8 cellular contexts compared by ENCODE assay signal in the genomic region with DNA sequence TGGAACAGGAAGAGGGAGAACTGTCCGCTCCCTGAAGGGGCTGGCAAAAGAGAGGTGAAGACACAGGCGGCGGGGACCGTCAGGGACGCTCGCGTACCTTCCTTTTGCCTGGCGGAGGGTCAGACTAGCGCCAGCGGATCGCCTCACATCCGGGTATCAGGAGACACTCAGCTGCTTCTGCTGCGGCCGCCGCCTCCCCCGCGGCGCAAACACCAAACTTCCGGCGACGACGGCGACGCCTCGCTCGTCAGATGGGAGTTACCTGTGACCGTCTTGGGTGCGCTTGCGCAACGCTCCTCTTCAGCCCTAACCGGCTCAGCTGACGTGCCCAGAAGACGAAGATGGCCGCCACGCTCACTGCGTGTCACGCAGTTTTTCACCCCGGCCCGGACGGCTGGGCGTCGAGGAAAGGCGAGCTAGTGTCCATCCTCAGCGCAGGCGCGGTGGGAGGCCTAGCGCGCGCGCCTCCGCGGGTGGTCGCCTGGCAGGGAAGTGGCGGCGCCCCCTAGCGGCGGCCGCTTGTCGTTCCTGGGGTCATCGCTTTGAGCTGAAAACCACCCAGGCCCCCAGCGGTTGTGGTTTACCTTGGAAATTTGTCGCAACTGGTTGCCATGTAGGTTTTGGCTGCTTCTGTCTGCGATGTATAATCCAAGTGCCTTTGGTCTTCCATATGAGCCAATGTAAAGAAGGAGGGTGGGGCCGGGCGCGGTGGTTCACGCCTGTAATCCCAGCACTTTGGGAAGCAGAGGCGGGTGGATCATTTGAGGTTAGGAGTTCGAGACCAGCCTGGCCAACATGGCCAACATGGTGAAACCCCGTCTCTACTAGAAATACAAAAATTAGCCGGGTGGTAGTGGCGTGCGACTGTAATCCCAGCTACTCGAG. TPM values are rescaled to one million over a fixed set of nuclear protein-coding genes. Genes with fewer than 3 reads are reported as not detected.
A peak's percentile ranks its signal among the peaks of the same experiment; 100 is the strongest.
DNase-seq lines count a peak whose midpoint lies in the region; ATAC-seq and TF ChIP-seq lines count a peak whose summit lies in the region.

A gene with protein sequence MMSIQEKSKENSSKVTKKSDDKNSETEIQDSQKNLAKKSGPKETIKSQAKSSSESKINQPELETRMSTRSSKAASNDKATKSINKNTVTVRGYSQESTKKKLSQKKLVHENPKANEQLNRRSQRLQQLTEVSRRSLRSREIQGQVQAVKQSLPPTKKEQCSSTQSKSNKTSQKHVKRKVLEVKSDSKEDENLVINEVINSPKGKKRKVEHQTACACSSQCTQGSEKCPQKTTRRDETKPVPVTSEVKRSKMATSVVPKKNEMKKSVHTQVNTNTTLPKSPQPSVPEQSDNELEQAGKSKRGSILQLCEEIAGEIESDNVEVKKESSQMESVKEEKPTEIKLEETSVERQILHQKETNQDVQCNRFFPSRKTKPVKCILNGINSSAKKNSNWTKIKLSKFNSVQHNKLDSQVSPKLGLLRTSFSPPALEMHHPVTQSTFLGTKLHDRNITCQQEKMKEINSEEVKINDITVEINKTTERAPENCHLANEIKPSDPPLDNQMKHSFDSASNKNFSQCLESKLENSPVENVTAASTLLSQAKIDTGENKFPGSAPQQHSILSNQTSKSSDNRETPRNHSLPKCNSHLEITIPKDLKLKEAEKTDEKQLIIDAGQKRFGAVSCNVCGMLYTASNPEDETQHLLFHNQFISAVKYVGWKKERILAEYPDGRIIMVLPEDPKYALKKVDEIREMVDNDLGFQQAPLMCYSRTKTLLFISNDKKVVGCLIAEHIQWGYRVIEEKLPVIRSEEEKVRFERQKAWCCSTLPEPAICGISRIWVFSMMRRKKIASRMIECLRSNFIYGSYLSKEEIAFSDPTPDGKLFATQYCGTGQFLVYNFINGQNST (minus strand): TSS at position 179 of the 885 bp plus-strand sequence. CDS start 25,861 bp downstream, outside the sequence.

- peak within 1 kb of the TSS; percentile 88 for H3K27ac ChIP-seq in OCI-LY3 (ENCODE audit: low read length)

- H2AFZ ChIP-seq in OCI-LY3 (ENCODE audit: low read depth, low read length): peak within 1 kb of the TSS; percentile 41; the same call in 1 of the 2 replicates

- peaks cover 2% of the 10 kb centered on the region for H3K36me3 ChIP-seq in OCI-LY3 (replicated peaks; ENCODE audit: low read depth, low read length)

- TF ChIP-seq CTCF in OCI-LY3 (IDR thresholded peaks at IDR 0.05; ENCODE audit: low read depth, low read length): peak; percentile 67

- H3K9me3 ChIP-seq in OCI-LY3 (ENCODE audit: insufficient read depth, low read length) (no peaks in the 10 kb centered on the region), mononuclear cell (ENCODE audit: low read depth, low read length) (no peaks in the 10 kb centered on the region)

- H3K27me3 ChIP-seq in OCI-LY3 (ENCODE audit: low read depth, low read length) (no peaks in the 10 kb centered on the region), mononuclear cell (ENCODE audit: insufficient read depth, low read length) (no peaks in the 10 kb centered on the region)

- peaks cover 11% of the 10 kb centered on the region; the same call in 1 of the 2 replicates for H4K20me1 ChIP-seq in OCI-LY3 (ENCODE audit: insufficient read depth, low read length)

- ATAC-seq in GM21526 (IDR thresholded peaks at IDR 0.05; ENCODE audit: low FRiP score, unreplicated experiment): peak; percentile 77

- peak within 1 kb of the TSS; percentile 78 for H3K4me2 ChIP-seq in OCI-LY3 (ENCODE audit: low read length)

- peak within 1 kb of the TSS; percentile 97 for H3K9ac ChIP-seq in OCI-LY3 (ENCODE audit: low read length)

- H3K4me3 ChIP-seq in OCI-LY3 (ENCODE audit: low read length) (peak within 1 kb of the TSS; percentile 97), mononuclear cell (ENCODE audit: low read length) (peak within 1 kb of the TSS; percentile 95)

- peaks cover 36% of the 10 kb centered on the region for H3K4me1 ChIP-seq in OCI-LY3 (ENCODE audit: low read length)
- H3K4me1 ChIP-seq in mononuclear cell (ENCODE audit: insufficient read depth, low read length): peaks cover 37% of the 10 kb centered on the region

- H3K79me2 ChIP-seq in OCI-LY3 (ENCODE audit: low read length): peaks cover 50% of the 10 kb centered on the region

- peak; percentile 98 for DNase-seq in DMS153 (lab: John Stamatoyannopoulos, UW)
- DNase-seq in HuH-7.5 (ENCODE audit: low spot score): peak; percentile 88
- peak; percentile 83 for DNase-seq in activated T-cell treated with anti-CD3 and anti-CD28 coated beads for 1 hour (ENCODE audit: low read depth)
- DNase-seq in epidermal melanocyte (ENCODE audit: insufficient read length, low spot score): peak; percentile 86
- DNase-seq in stimulated activated CD8-positive, alpha-beta memory T cell treated with anti-CD3 and anti-CD28 coated beads, Interleukin-4, amount 100 ng/mL, for 1 hour (ENCODE audit: low read depth in 2 of 2, low spot score in 1 of 2): peak; percentile 84 to 86

RNA-seq across cellular contexts. Expression of the gene that starts here (rescaled TPM):
- total RNA-seq in mononuclear cell: 38.0 TPM

Comparison
In these comparisons a context has a peak if more than half of its experiments do, and no peak if none do; other contexts are left out.
1. Peak in every context shown above with its lines: DNase-seq, ATAC-seq, H3K4me3 ChIP-seq and H3K27ac ChIP-seq.